In genomic region chr12:31002999-31003398, GRCh38 we compare ENCODE assay signal across 16 cellular contexts.
DNase-seq lines count a peak whose midpoint lies in the region; ATAC-seq and TF ChIP-seq lines count a peak whose summit lies in the region.
"Had no signal": no experiment of that assay in that cellular context is flagged by ENCODE, and none has a peak within 500 bp of the region (broad histone marks: within the 10 kb centered on the region; RNA-seq: fewer than 3 reads in every experiment).

No MANE protein-coding gene starts in this region.

- no peaks in the 10 kb centered on the region; the same call in 1 of the 2 replicates for H3K9me3 ChIP-seq in AG04450 (ENCODE audit: control insufficient read depth, insufficient read depth, low read length)
- H3K9me3 ChIP-seq: colonic mucosa, esophagus squamous epithelium had no signal

- POLR2A ChIA-PET in AG04450 (lab: Yijun Ruan, JAX) = no interaction called here
- POLR2A ChIA-PET in activated CD4-positive, alpha-beta T cell treated with anti-CD3 and anti-CD28 coated beads, Interleukin-2, amount 10 ng/mL, durations not matched to agents 7 days and 5 days (lab: Charles Lee) = no interaction called here

- H3K27me3 ChIP-seq in AG04450 (ENCODE audit: control insufficient read depth, insufficient read depth, low read length) = peaks cover 6% of the 10 kb centered on the region
- H3K27me3 ChIP-seq: colonic mucosa had no signal

- TF ChIP-seq CTCF in AG04450 (IDR thresholded peaks at IDR 0.05; ENCODE audit: low read depth, low read length) = no peak

- ATAC-seq in GM19452 (IDR thresholded peaks at IDR 0.05; ENCODE audit: unreplicated experiment) (peak; percentile 50), HG03196 (IDR thresholded peaks at IDR 0.05; ENCODE audit: unreplicated experiment) (peak; percentile 55), HG03025 (IDR thresholded peaks at IDR 0.05; ENCODE audit: low FRiP score, unreplicated experiment) (no peak)
- ATAC-seq: activated naive CD8-positive, alpha-beta T cell treated with anti-CD3 and anti-CD28 coated beads, Interleukin-2, amount 50 U/mL, for 24 hours had no signal

- no peak overlapping the region for H3K27ac Mint-ChIP-seq in activated CD4-positive, alpha-beta T cell treated with anti-CD3 and anti-CD28 coated beads, Interleukin-2, amount 10 ng/mL, durations not matched to agents 7 days and 5 days
- H3K27ac Mint-ChIP-seq: activated naive CD8-positive, alpha-beta T cell treated with anti-CD3 and anti-CD28 coated beads, Interleukin-2, amount 50 U/mL, for 24 hours had no signal

- H3K36me3 Mint-ChIP-seq in activated CD4-positive, alpha-beta T cell treated with anti-CD3 and anti-CD28 coated beads, Interleukin-2, amount 10 ng/mL, durations not matched to agents 7 days and 5 days (ENCODE audit: low read depth) = no peaks in the 10 kb centered on the region

- CTCF ChIA-PET in AG04450 (lab: Charles Lee) = interaction anchor here (1.5 kb wide), 1 partner anchor 25 kb away, joined by 3 read pairs; no protein-coding TSS in a partner anchor
- CTCF ChIA-PET in activated CD4-positive, alpha-beta T cell treated with anti-CD3 and anti-CD28 coated beads, Interleukin-2, amount 10 ng/mL, durations not matched to agents 7 days and 5 days (lab: Charles Lee) = no interaction called here

- H3K4me1 Mint-ChIP-seq in activated CD4-positive, alpha-beta T cell treated with anti-CD3 and anti-CD28 coated beads, Interleukin-2, amount 10 ng/mL, durations not matched to agents 7 days and 5 days = no peaks in the 10 kb centered on the region
- H3K4me1 Mint-ChIP-seq: activated naive CD8-positive, alpha-beta T cell treated with anti-CD3 and anti-CD28 coated beads, Interleukin-2, amount 50 U/mL, for 24 hours had no signal

- no peak overlapping the region for H3K4me3 ChIP-seq in AG04450 (ENCODE audit: low read depth, low read length)
- H3K4me3 ChIP-seq: colonic mucosa, esophagus squamous epithelium had no signal

- H3K4me3 Mint-ChIP-seq in activated CD4-positive, alpha-beta T cell treated with anti-CD3 and anti-CD28 coated beads, Interleukin-2, amount 10 ng/mL, durations not matched to agents 7 days and 5 days = no peak overlapping the region
- H3K4me3 Mint-ChIP-seq: activated naive CD8-positive, alpha-beta T cell treated with anti-CD3 and anti-CD28 coated beads, Interleukin-2, amount 50 U/mL, for 24 hours had no signal

- peaks cover 3% of the 10 kb centered on the region for H3K27me3 Mint-ChIP-seq in activated CD4-positive, alpha-beta T cell treated with anti-CD3 and anti-CD28 coated beads, Interleukin-2, amount 10 ng/mL, durations not matched to agents 7 days and 5 days
- H3K27me3 Mint-ChIP-seq: activated naive CD8-positive, alpha-beta T cell treated with anti-CD3 and anti-CD28 coated beads, Interleukin-2, amount 50 U/mL, for 24 hours had no signal

- no peak for DNase-seq in AG04450 (ENCODE audit: low read depth, low spot score)
- DNase-seq in glomerular visceral epithelial cell (ENCODE audit: extremely low spot score) = peak; percentile 64
- no peak for DNase-seq in SHP77 (lab: John Stamatoyannopoulos, UW)
- DNase-seq in activated CD4-positive, alpha-beta T cell treated with anti-CD3 and anti-CD28 coated beads, Interleukin-2, amount 10 ng/mL, durations not matched to agents 7 days and 5 days = no peak
- no peak for DNase-seq in retina
- DNase-seq: activated naive CD8-positive, alpha-beta T cell treated with anti-CD3 and anti-CD28 coated beads, Interleukin-2, amount 50 U/mL, for 24 hours; activated T-cell treated with anti-CD3 and anti-CD28 coated beads for 4 hours; AML-193; colonic mucosa; DMS79 treated with DMSO at 0.1 percent for 48 hours; esophagus squamous epithelium; SW 1271 had no signal

- no peaks in the 10 kb centered on the region for H3K9me3 Mint-ChIP-seq in activated CD4-positive, alpha-beta T cell treated with anti-CD3 and anti-CD28 coated beads, Interleukin-2, amount 10 ng/mL, durations not matched to agents 7 days and 5 days
- H3K9me3 Mint-ChIP-seq: activated naive CD8-positive, alpha-beta T cell treated with anti-CD3 and anti-CD28 coated beads, Interleukin-2, amount 50 U/mL, for 24 hours had no signal

- H3K27ac ChIP-seq in AG04450 (ENCODE audit: low read depth, low read length) = peak overlapping the region; percentile 11
- H3K27ac ChIP-seq: colonic mucosa, esophagus squamous epithelium, HL-60 had no signal
